Comparison of ENCODE assay signal across 1 cellular context in the genomic region with DNA sequence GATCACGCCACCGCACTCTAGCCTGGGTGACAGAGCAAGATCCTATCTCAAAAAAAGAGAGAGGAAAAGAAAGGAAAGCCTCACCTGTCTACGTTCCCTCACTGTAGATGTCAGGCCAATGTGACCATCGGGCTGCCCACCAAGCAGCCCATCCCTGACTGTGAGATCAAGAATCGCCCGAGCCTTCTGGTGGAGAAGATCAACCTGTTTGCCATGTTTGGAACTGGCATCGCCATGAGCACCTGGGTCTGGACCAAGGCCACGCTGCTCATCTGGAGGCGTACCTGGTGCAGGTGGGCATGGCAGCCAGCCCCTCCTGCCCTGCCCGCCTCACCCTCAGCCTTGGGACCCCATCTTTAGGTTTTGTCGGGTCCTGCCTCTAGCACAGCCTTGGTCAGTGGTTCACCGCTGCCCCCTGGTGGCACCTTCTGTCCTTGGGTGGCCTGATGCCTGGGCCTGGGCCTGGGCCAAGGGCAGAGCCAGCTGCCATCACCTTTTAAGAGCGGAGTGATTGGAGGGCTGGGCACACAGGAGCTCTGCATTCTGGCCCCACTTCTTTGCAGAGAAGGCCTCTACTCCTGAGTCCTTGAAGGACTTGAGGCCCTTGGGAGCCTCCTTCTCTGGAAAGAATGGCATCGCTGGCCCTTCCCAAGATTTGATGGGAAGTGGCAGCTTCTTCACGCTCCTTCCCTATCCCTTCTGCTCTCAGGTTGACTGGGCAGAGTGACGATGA.
A peak's percentile ranks its signal among the peaks of the same experiment; 100 is the strongest.
TF ChIP-seq lines count a peak whose summit lies in the region.

No MANE protein-coding gene starts in this region.

TF ChIP-seq in SK-N-SH, 30 proteins besides CTCF, POLR2A, EP300 and RAD21 (continued from another document):
- TF ChIP-seq REST (IDR thresholded peaks at IDR 0.05; ENCODE audit: low read depth, low read length) (0 out of 2 replicates have a peak, but pooled peaks have one; percentile 23), CHD2 (IDR thresholded peaks at IDR 0.05; ENCODE audit: low read length, partially characterized antibody) (peak; percentile 16), GATA2 (CRISPR knock-in tag; IDR thresholded peaks at IDR 0.05) (no peak), NRF1 (IDR thresholded peaks at IDR 0.05; ENCODE audit: low read depth, low read length) (no peak), SIN3A (IDR thresholded peaks at IDR 0.05; ENCODE audit: borderline replicate concordance, low read depth, low read length) (no peak), FOXM1 (IDR thresholded peaks at IDR 0.05; ENCODE audit: low read depth) (no peak)
TF ChIP-seq in SK-N-SH: peak in this region for 4.
